In genomic region chr7:44286618-44287487, GRCh38 we compare ENCODE assay signal across 16 cellular contexts. TPM values are rescaled to one million over a fixed set of nuclear protein-coding genes. Genes with fewer than 3 reads are reported as not detected.
DNase-seq lines count a peak whose midpoint lies in the region; ATAC-seq lines count a peak whose summit lies in the region.
"Had no signal": no experiment of that assay in that cellular context is flagged by ENCODE, and none has a peak within 500 bp of the region (broad histone marks: within the 10 kb centered on the region; RNA-seq: fewer than 3 reads in every experiment).

No MANE protein-coding gene starts in this region.

- no peaks in the 10 kb centered on the region for H3K4me1 Mint-ChIP-seq in activated T-cell treated with anti-CD3 and anti-CD28 coated beads, Interleukin-2, amount 50 U/mL, for 4 hours (ENCODE audit: low read depth)

- peaks cover 8% of the 10 kb centered on the region for H3K27me3 Mint-ChIP-seq in activated T-cell treated with anti-CD3 and anti-CD28 coated beads, Interleukin-2, amount 50 U/mL, for 4 hours (ENCODE audit: low read depth)
- H3K27me3 Mint-ChIP-seq: dendritic cell treated with granulocyte-macrophage colony-stimulating factor and Interleukin-4, amounts not matched to agents 40 ng/mL and 50 ng/mL, for 4 days had no signal

- no peaks in the 10 kb centered on the region for H3K9me3 Mint-ChIP-seq in activated T-cell treated with anti-CD3 and anti-CD28 coated beads, Interleukin-2, amount 50 U/mL, for 4 hours
- H3K9me3 Mint-ChIP-seq: activated CD8-positive, alpha-beta T cell treated with anti-CD3 and anti-CD28 coated beads for 36 hours; dendritic cell treated with granulocyte-macrophage colony-stimulating factor and Interleukin-4, amounts not matched to agents 40 ng/mL and 50 ng/mL, for 4 days had no signal

- H3K4me3 Mint-ChIP-seq in activated T-cell treated with anti-CD3 and anti-CD28 coated beads, Interleukin-2, amount 50 U/mL, for 4 hours: no peak overlapping the region
- H3K4me3 Mint-ChIP-seq: activated CD8-positive, alpha-beta T cell treated with anti-CD3 and anti-CD28 coated beads for 36 hours; dendritic cell treated with granulocyte-macrophage colony-stimulating factor and Interleukin-4, amounts not matched to agents 40 ng/mL and 50 ng/mL, for 4 days had no signal

- DNase-seq in activated CD4-positive, alpha-beta T cell treated with anti-CD3 and anti-CD28 coated beads for 1 hour: peak; percentile 7
- no peak for DNase-seq in activated CD4-positive, alpha-beta T cell treated with anti-CD3 and anti-CD28 coated beads, Interleukin-2, amount 50 U/mL, for 4 hours
- DNase-seq in activated T-cell treated with anti-CD3 and anti-CD28 coated beads, Interleukin-2, amount 50 U/mL, for 4 hours: peak; percentile 2
- DNase-seq in islet precursor cell: peak; percentile 35
- peak; percentile 17 for DNase-seq in stimulated activated CD8-positive, alpha-beta memory T cell treated with anti-CD3 and anti-CD28 coated beads, Interleukin-4, amount 100 ng/mL, for 48 hours
- no peak for DNase-seq in Ammon's horn (ENCODE audit: low spot score)
- DNase-seq in NCI-H2029 (lab: John Stamatoyannopoulos, UW): no peak
- DNase-seq: activated CD8-positive, alpha-beta T cell treated with anti-CD3 and anti-CD28 coated beads for 36 hours; COR-L47; NCI-H446 treated with DMSO at 0.1 percent for 48 hours; PC-9; testis had no signal

- no peaks in the 10 kb centered on the region for H3K36me3 Mint-ChIP-seq in activated T-cell treated with anti-CD3 and anti-CD28 coated beads, Interleukin-2, amount 50 U/mL, for 4 hours (ENCODE audit: insufficient read depth)

- ATAC-seq in activated T-cell treated with anti-CD3 and anti-CD28 coated beads, Interleukin-2, amount 50 U/mL, for 4 hours: no peak
- ATAC-seq in GM21619 (IDR thresholded peaks at IDR 0.05; ENCODE audit: unreplicated experiment): no peak
- ATAC-seq: activated CD8-positive, alpha-beta T cell treated with anti-CD3 and anti-CD28 coated beads for 36 hours had no signal

RNA-seq across cellular contexts. Expression of gene CAMK2B, which starts 38.5 kb away (rescaled TPM):
- total RNA-seq in activated T-cell treated with anti-CD3 and anti-CD28 coated beads, Interleukin-2, amount 50 U/mL, for 4 hours: 1 to 10 TPM in 2 of 3 donors, under 1 TPM in 1; 0.33 to 1.8 (median 1.6) TPM
- total RNA-seq: fibroblast of villous mesenchyme; T-helper 1 cell treated with Interleukin-12 subunit alpha and Interleukin-12 subunit beta and Interleukin-4 antibody, amounts not matched to agents 30 ng/mL and 1 ng/mL, for 36 hours had no signal

Comparison
In these comparisons a context has a peak if more than half of its experiments do, and no peak if none do; other contexts are left out.
1. DNase-seq: peak in activated CD4-positive, alpha-beta T cell treated with anti-CD3 and anti-CD28 coated beads for 1 hour (single experiment), activated T-cell treated with anti-CD3 and anti-CD28 coated beads, Interleukin-2, amount 50 U/mL, for 4 hours (single experiment), islet precursor cell (single experiment) and stimulated activated CD8-positive, alpha-beta memory T cell treated with anti-CD3 and anti-CD28 coated beads, Interleukin-4, amount 100 ng/mL, for 48 hours (single experiment); none in activated CD4-positive, alpha-beta T cell treated with anti-CD3 and anti-CD28 coated beads, Interleukin-2, amount 50 U/mL, for 4 hours (0 of 2), Ammon's horn (single experiment) and NCI-H2029 (single experiment).